Comparison of ENCODE assay signal across 2 cellular contexts in genomic region chr5:49953-50544, GRCh38.
A peak's percentile ranks its signal among the peaks of the same experiment; 100 is the strongest.
TF ChIP-seq lines count a peak whose summit lies in the region.

No MANE protein-coding gene starts in this region.

TF ChIP-seq in GM23338, 12 proteins besides CTCF, POLR2A, EP300 and RAD21 (continued from another document):
- TF ChIP-seq REST (IDR thresholded peaks at IDR 0.05; ENCODE audit: unreplicated experiment) (no peak), EZH2 (IDR thresholded peaks at IDR 0.05; ENCODE audit: low read depth, unreplicated experiment) (peak; percentile 36)
TF ChIP-seq in GM23338: peak in this region for 1.

TF ChIP-seq in K562, 482 proteins besides CTCF, POLR2A, EP300 and RAD21 (continued from another document):
- peak; percentile 97 for TF ChIP-seq CREBBP (IDR thresholded peaks at IDR 0.05; ENCODE audit: low read depth, low read length)
TF ChIP-seq in K562: peak in this region for 1.
